Comparison of ENCODE assay signal across 8 cellular contexts in genomic region chr4:82797591-82798081, GRCh38. TPM values are rescaled to one million over a fixed set of nuclear protein-coding genes. Genes with fewer than 3 reads are reported as not detected.
DNase-seq lines count a peak whose midpoint lies in the region; ATAC-seq and TF ChIP-seq lines count a peak whose summit lies in the region.

No MANE protein-coding gene starts in this region.

- H3K4me1 ChIP-seq in liver (ENCODE audit: control insufficient read depth in 4 of 4, insufficient read depth in 4 of 4, low read length in 3 of 4) (peaks cover 14 to 23% (median 21%) of the 10 kb centered on the region in 4 donors), subcutaneous abdominal adipose tissue (ENCODE audit: control insufficient read depth in 5 of 5, insufficient read depth in 5 of 5, low read length in 5 of 5) (peaks cover 0 to 25% (median 22%) of the 10 kb centered on the region in 5 donors)

- H3K4me3 Mint-ChIP-seq in central memory CD8-positive, alpha-beta T cell = peak overlapping the region; percentile 86

- peaks cover 0 to 2% (median under 1%) of the 10 kb centered on the region in 4 donors for H3K27me3 ChIP-seq in liver (ENCODE audit: control insufficient read depth in 4 of 4, insufficient read depth in 4 of 4, low read length in 3 of 4)
- peaks cover 2 to 26% (median 11%) of the 10 kb centered on the region in 5 donors for H3K27me3 ChIP-seq in subcutaneous abdominal adipose tissue (ENCODE audit: control insufficient read depth in 5 of 5, insufficient read depth in 4 of 5, low read length in 5 of 5)

- peak overlapping the region in 2 of 3 donors; percentile 24 to 71 for H3K4me3 ChIP-seq in liver (ENCODE audit: low read depth in 1 of 3, low read length in 3 of 3)
- peak overlapping the region; percentile 41 to 88 (median 65) for H3K4me3 ChIP-seq in subcutaneous abdominal adipose tissue (ENCODE audit: low read depth in 1 of 5, low read length in 5 of 5)

- ATAC-seq in central memory CD8-positive, alpha-beta T cell (replicated peaks; ENCODE audit: extremely low read depth, poor library complexity, severe bottlenecking) = no peak
- no peak for ATAC-seq in HG02623 (IDR thresholded peaks at IDR 0.05; ENCODE audit: unreplicated experiment)
- no peak for ATAC-seq in HG03342 (IDR thresholded peaks at IDR 0.05; ENCODE audit: unreplicated experiment)

- no peaks in the 10 kb centered on the region for H3K9me3 Mint-ChIP-seq in central memory CD8-positive, alpha-beta T cell

- H3K27ac ChIP-seq in liver (ENCODE audit: low read depth in 1 of 2, low read length in 2 of 2) (no peak overlapping the region), subcutaneous abdominal adipose tissue (ENCODE audit: low read depth, low read length) (no peak overlapping the region)

- peak; percentile 46 for DNase-seq in EL
- DNase-seq in M059J (ENCODE audit: low read depth) = peak; percentile 42
- DNase-seq in central memory CD8-positive, alpha-beta T cell (ENCODE audit: low spot score in 2 of 2) = no peak
- no peak for DNase-seq in T1000 (lab: John Stamatoyannopoulos, UW)

- H3K36me3 ChIP-seq in liver (ENCODE audit: control insufficient read depth in 4 of 4, insufficient read depth in 3 of 4, low read depth in 1 of 4, low read length in 3 of 4) (peaks cover 0 to 1% (median 0%) of the 10 kb centered on the region in 4 donors), subcutaneous abdominal adipose tissue (ENCODE audit: control insufficient read depth in 5 of 5, insufficient read depth in 5 of 5, low read length in 5 of 5) (no peaks in the 10 kb centered on the region)

- H3K4me1 Mint-ChIP-seq in central memory CD8-positive, alpha-beta T cell = peaks cover 20% of the 10 kb centered on the region

- no peaks in the 10 kb centered on the region for H3K27me3 Mint-ChIP-seq in central memory CD8-positive, alpha-beta T cell

- H3K9ac ChIP-seq in liver (ENCODE audit: low read depth in 1 of 2, low read length in 2 of 2) (no peak overlapping the region), subcutaneous abdominal adipose tissue (ENCODE audit: low read length in 5 of 5) (no peak overlapping the region)

- TF ChIP-seq CTCF in liver (IDR thresholded peaks at IDR 0.05; ENCODE audit: low read depth, low read length, missing input control) = no peak

- H3K27ac Mint-ChIP-seq in central memory CD8-positive, alpha-beta T cell (ENCODE audit: low read depth) = peak overlapping the region; percentile 78

- no peak for TF ChIP-seq RAD21 in liver (IDR thresholded peaks at IDR 0.05)

- peaks cover 8% of the 10 kb centered on the region for H3K36me3 Mint-ChIP-seq in central memory CD8-positive, alpha-beta T cell (ENCODE audit: insufficient read depth)

- WGBS in liver = 4% methylated on average over 37 of the region's 37 CpGs

- no peaks in the 10 kb centered on the region for H3K9me3 ChIP-seq in liver (ENCODE audit: control insufficient read depth in 4 of 4, low read length in 3 of 4)
- no peaks in the 10 kb centered on the region for H3K9me3 ChIP-seq in subcutaneous abdominal adipose tissue (ENCODE audit: control insufficient read depth in 5 of 5, low read length in 5 of 5)

TF ChIP-seq in liver, 16 proteins besides CTCF, POLR2A, EP300 and RAD21:
- TF ChIP-seq HNF4G (IDR thresholded peaks at IDR 0.05) (no peak), TAF1 (conservative IDR thresholded peaks at IDR 0.05) (no peak), MAX (IDR thresholded peaks at IDR 0.05) (no peak), GABPA (IDR thresholded peaks at IDR 0.05 in 1 of 2, conservative IDR thresholded peaks at IDR 0.05 in 1 of 2) (no peak), HNF4A (conservative IDR thresholded peaks at IDR 0.05) (no peak), NR2F2 (IDR thresholded peaks at IDR 0.05) (no peak), JUND (IDR thresholded peaks at IDR 0.05) (no peak)
- TF ChIP-seq, protein P1, sequence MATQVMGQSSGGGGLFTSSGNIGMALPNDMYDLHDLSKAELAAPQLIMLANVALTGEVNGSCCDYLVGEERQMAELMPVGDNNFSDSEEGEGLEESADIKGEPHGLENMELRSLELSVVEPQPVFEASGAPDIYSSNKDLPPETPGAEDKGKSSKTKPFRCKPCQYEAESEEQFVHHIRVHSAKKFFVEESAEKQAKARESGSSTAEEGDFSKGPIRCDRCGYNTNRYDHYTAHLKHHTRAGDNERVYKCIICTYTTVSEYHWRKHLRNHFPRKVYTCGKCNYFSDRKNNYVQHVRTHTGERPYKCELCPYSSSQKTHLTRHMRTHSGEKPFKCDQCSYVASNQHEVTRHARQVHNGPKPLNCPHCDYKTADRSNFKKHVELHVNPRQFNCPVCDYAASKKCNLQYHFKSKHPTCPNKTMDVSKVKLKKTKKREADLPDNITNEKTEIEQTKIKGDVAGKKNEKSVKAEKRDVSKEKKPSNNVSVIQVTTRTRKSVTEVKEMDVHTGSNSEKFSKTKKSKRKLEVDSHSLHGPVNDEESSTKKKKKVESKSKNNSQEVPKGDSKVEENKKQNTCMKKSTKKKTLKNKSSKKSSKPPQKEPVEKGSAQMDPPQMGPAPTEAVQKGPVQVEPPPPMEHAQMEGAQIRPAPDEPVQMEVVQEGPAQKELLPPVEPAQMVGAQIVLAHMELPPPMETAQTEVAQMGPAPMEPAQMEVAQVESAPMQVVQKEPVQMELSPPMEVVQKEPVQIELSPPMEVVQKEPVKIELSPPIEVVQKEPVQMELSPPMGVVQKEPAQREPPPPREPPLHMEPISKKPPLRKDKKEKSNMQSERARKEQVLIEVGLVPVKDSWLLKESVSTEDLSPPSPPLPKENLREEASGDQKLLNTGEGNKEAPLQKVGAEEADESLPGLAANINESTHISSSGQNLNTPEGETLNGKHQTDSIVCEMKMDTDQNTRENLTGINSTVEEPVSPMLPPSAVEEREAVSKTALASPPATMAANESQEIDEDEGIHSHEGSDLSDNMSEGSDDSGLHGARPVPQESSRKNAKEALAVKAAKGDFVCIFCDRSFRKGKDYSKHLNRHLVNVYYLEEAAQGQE (IDR thresholded peaks at IDR 0.05) = no peak

RNA-seq across cellular contexts. Expression of gene SCD5, which starts 1.0 kb away (rescaled TPM):
- 17.2 and 26.1 TPM in 2 replicates for total RNA-seq in M059J (2014; rRNA removed; shearing (Covaris generic))
- total RNA-seq in liver = 1 to 10 TPM in 1 of 2 donors, under 1 TPM in 1; 0.28 to 1.9 TPM
- polyA plus RNA-seq in liver = under 1 TPM; 0.14 to 0.85 TPM

Comparison
In these comparisons a context has a peak if more than half of its experiments do, and no peak if none do; other contexts are left out.
1. DNase-seq: peak in EL (single experiment) and M059J (single experiment); none in central memory CD8-positive, alpha-beta T cell (0 of 2) and T1000 (single experiment).